ENCODE assay signal across 8 cellular contexts in genomic region chr1:92584810-92585209, GRCh38.
DNase-seq lines count a peak whose midpoint lies in the region; ATAC-seq and TF ChIP-seq lines count a peak whose summit lies in the region.
"Not testable (repeated sequence)": the region's sequence is repeated elsewhere in the genome, so short reads cannot be mapped to it uniquely, and the experiment has no call there.

No MANE protein-coding gene starts in this region.

- peak overlapping the region; percentile 61 for H3K27ac Mint-ChIP-seq in CD4-positive, alpha-beta T cell
- H3K27ac Mint-ChIP-seq in T-cell: peak overlapping the region; percentile 72 to 90
- peak overlapping the region; percentile 94 to 96 for H3K27ac Mint-ChIP-seq in activated naive CD4-positive, alpha-beta T cell treated with anti-CD3 and anti-CD28 coated beads, Interleukin-2, amount 50 U/mL, for 72 hours

- POLR2A ChIA-PET in CD4-positive, alpha-beta T cell (lab: Charles Lee): interaction anchor here (0.9 to 3.0 kb wide), 2 partner anchors 47 to 106 kb away, joined by 3 to 21 read pairs; no protein-coding TSS in a partner anchor
- POLR2A ChIA-PET in T-cell (lab: Charles Lee): interaction anchor here (0.6 to 1.2 kb wide), 4 partner anchors 12 to 283 kb away, joined by 3 to 7 read pairs (median 3); no protein-coding TSS in a partner anchor

- not testable (repeated sequence) for DNase-seq in CD4-positive, alpha-beta T cell; T-cell; activated naive CD4-positive, alpha-beta T cell treated with anti-CD3 and anti-CD28 coated beads, Interleukin-2, amount 50 U/mL, for 72 hours (ENCODE audit: low spot score in 2 of 2); epithelial cell of prostate (ENCODE audit: low read depth, low spot score); smooth muscle cell (lab: John Stamatoyannopoulos, UW; ENCODE audit: unreplicated experiment)
- peak; percentile 63 for DNase-seq in activated CD8-positive, alpha-beta memory T cell treated with anti-CD3 and anti-CD28 coated beads, Interleukin-2, amount 50 U/mL, for 48 hours

- WGBS in smooth muscle cell (ENCODE audit: low lambda C conversion rate): 95% methylated on average over 5 of the region's 5 CpGs

- not testable (repeated sequence) for TF ChIP-seq CTCF in CD4-positive, alpha-beta T cell (IDR thresholded peaks at IDR 0.05); smooth muscle cell (IDR thresholded peaks at IDR 0.05; ENCODE audit: borderline replicate concordance, insufficient read depth, poor library complexity, severe bottlenecking)

- not testable (repeated sequence) for H3K79me2 ChIP-seq in smooth muscle cell (ENCODE audit: low read depth)

- H4K20me1 ChIP-seq in smooth muscle cell (ENCODE audit: low read depth): not testable (repeated sequence)

- H3K27ac ChIP-seq in CD4-positive, alpha-beta T cell (ENCODE audit: low read depth, low read length): peak overlapping the region; percentile 13
- H3K27ac ChIP-seq in epithelial cell of prostate (peak overlapping the region; percentile 25), smooth muscle cell (ENCODE audit: low read depth) (peak overlapping the region; percentile 27)

- CTCF ChIA-PET in CD4-positive, alpha-beta T cell (lab: Charles Lee): interaction anchor here (1.0 kb wide), 1 partner anchor 99 kb away, joined by 4 read pairs; no protein-coding TSS in a partner anchor
- CTCF ChIA-PET in T-cell (lab: Charles Lee): interaction anchor here in 1 of 2 donors (0.7 kb wide), 1 partner anchor 109 kb away, joined by 4 read pairs; no protein-coding TSS in a partner anchor

- not testable (repeated sequence) for H3K36me3 Mint-ChIP-seq in CD4-positive, alpha-beta T cell (ENCODE audit: low read depth); T-cell
- H3K36me3 Mint-ChIP-seq in activated naive CD4-positive, alpha-beta T cell treated with anti-CD3 and anti-CD28 coated beads, Interleukin-2, amount 50 U/mL, for 72 hours: peaks cover 9 to 31% of the 10 kb centered on the region in 2 donors

- not testable (repeated sequence) for H3K36me3 ChIP-seq in smooth muscle cell (ENCODE audit: low read depth)

- H3K4me3 ChIP-seq in smooth muscle cell: not testable (repeated sequence)

- H3K4me1 Mint-ChIP-seq in CD4-positive, alpha-beta T cell (ENCODE audit: low read depth): peaks cover 59% of the 10 kb centered on the region
- peaks cover 41 to 56% (median 56%) of the 10 kb centered on the region in 3 donors for H3K4me1 Mint-ChIP-seq in T-cell

- peak overlapping the region; percentile 34 for H3K4me3 Mint-ChIP-seq in CD4-positive, alpha-beta T cell
- peak overlapping the region in 2 of 3 donors; percentile 54 to 64 for H3K4me3 Mint-ChIP-seq in T-cell

- not testable (repeated sequence) for H3K9me3 ChIP-seq in CD4-positive, alpha-beta T cell (ENCODE audit: control insufficient read depth, low read length); smooth muscle cell (replicated peaks; ENCODE audit: low read depth)

- not testable (repeated sequence) for H3K27me3 ChIP-seq in CD4-positive, alpha-beta T cell (ENCODE audit: control insufficient read depth, insufficient read depth, low read length); smooth muscle cell (ENCODE audit: low read depth)

- not testable (repeated sequence) for H3K9me3 Mint-ChIP-seq in CD4-positive, alpha-beta T cell; T-cell
- H3K9me3 Mint-ChIP-seq in activated naive CD4-positive, alpha-beta T cell treated with anti-CD3 and anti-CD28 coated beads, Interleukin-2, amount 50 U/mL, for 72 hours: peaks cover 9 to 11% of the 10 kb centered on the region in 2 donors

- H2AFZ ChIP-seq in smooth muscle cell (ENCODE audit: low read depth): not testable (repeated sequence)

- H3K9ac ChIP-seq in smooth muscle cell (ENCODE audit: low read depth): not testable (repeated sequence)

- intact Hi-C loops in CD4-positive, alpha-beta T cell (cut with DNase I, micrococcal nuclease): loop anchor here (1.0 to 5.0 kb wide), 4 partner anchors 43 to 100 kb away; partner anchors contain the start of gene GFI1 (in 1 of the 2)

- not testable (repeated sequence) for H3K4me1 ChIP-seq in smooth muscle cell (ENCODE audit: low read depth)

- not testable (repeated sequence) for H3F3A ChIP-seq in smooth muscle cell (ENCODE audit: low read depth)

- not testable (repeated sequence) for H3K4me2 ChIP-seq in smooth muscle cell

- ATAC-seq in CD4-positive, alpha-beta T cell (ENCODE audit: poor library complexity); T-cell (replicated peaks in 1 of 4): not testable (repeated sequence)
- ATAC-seq in GM19463 (IDR thresholded peaks at IDR 0.05; ENCODE audit: unreplicated experiment) (peak; percentile 7), HG03342 (IDR thresholded peaks at IDR 0.05; ENCODE audit: unreplicated experiment) (peak; percentile 17)
- ATAC-seq in activated naive CD4-positive, alpha-beta T cell treated with anti-CD3 and anti-CD28 coated beads, Interleukin-2, amount 50 U/mL, for 72 hours: peak; percentile 6 to 12

- not testable (repeated sequence) for H3K27me3 Mint-ChIP-seq in CD4-positive, alpha-beta T cell; T-cell
